ENCODE assay signal across 8 cellular contexts in the genomic region with DNA sequence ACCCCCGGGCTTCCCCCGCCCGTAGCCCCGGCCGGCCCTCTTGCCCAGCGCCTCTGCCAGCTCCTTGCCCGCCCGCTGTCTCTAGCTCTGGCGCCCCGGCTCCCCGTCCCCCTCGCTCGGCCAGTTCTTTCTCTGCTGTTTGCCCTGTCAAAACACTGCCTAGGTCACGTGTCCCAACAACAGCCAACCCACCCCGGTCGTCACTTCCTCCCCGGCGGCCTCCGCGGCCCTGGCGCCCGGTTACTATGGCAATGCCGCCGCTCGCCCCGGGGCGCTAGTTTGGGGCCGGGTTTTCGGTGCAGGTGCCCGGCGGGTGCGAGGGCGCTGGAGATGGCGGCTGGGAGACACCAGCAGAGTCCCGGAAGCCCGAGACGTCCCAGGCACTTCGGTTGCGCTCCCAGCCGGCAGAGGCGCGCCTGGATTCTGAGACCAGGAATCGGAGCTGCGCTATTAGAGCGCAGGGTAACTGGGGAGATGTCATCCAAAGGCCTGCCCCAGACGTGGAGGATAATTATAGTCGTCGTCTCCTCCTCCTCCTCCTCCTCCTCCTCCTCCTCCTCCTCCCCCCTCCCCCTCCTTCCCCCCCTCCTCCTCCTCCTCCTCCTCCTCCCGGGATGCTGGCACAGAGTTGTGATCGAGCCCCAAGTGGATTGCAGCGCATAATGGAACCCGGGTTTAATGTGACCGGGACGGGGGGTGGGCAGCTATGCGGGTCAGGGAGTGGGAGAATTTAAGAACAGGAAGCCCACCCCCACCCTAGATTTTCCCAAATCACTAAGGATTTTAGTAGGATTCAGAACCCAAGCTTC. TPM values are rescaled to one million over a fixed set of nuclear protein-coding genes. Genes with fewer than 3 reads are reported as not detected.
DNase-seq lines count a peak whose midpoint lies in the region; ATAC-seq and TF ChIP-seq lines count a peak whose summit lies in the region.

A gene with protein sequence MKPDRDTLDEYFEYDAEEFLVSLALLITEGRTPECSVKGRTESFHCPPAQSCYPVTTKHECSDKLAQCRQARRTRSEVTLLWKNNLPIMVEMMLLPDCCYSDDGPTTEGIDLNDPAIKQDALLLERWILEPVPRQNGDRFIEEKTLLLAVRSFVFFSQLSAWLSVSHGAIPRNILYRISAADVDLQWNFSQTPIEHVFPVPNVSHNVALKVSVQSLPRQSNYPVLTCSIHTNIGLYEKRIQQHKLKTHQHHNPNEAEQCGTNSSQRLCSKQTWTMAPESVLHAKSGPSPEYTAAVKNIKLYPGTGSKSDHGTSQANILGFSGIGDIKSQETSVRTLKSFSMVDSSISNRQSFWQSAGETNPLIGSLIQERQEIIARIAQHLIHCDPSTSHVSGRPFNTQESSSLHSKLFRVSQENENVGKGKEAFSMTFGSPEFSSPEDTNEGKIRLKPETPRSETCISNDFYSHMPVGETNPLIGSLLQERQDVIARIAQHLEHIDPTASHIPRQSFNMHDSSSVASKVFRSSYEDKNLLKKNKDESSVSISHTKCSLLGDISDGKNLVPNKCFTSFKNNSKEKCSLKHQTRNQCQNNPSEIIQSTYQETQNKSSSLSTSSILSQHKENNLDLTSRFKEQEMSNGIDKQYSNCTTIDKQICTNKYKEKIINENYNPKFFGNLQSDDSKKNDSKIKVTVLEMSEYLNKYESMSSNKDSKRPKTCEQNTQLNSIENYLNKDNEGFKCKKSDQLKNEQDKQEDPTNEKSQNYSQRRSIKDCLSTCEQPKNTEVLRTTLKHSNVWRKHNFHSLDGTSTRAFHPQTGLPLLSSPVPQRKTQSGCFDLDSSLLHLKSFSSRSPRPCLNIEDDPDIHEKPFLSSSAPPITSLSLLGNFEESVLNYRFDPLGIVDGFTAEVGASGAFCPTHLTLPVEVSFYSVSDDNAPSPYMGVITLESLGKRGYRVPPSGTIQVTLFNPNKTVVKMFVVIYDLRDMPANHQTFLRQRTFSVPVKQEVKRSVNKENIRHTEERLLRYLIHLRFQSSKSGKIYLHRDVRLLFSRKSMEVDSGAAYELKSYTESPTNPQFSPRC (minus strand): TSS at position 157 of the 809 bp plus-strand sequence. CDS start 1,367 bp downstream, outside the sequence.

- no peaks in the 10 kb centered on the region for H3K9me3 ChIP-seq in iPS DF 6.9 (ENCODE audit: control insufficient read depth, insufficient read depth, low read length)
- H3K9me3 ChIP-seq in gastrocnemius medialis, result no peaks in the 10 kb centered on the region

- in situ Hi-C loops in gastrocnemius medialis (cut with MboI; ENCODE audit: low sequenced_read_pairs in 4 of 4), result loop anchor here in 1 of 4 donors (5.0 kb wide), 1 partner anchor 53 kb away; no protein-coding TSS in a partner anchor

- H3K27me3 Mint-ChIP-seq in brain, result peaks cover 12% of the 10 kb centered on the region

- H3K27ac Mint-ChIP-seq in brain, result peak within 1 kb of the TSS; percentile 98 to 100 (median 99)

- TF ChIP-seq POLR2A in gastrocnemius medialis (IDR thresholded peaks at IDR 0.05), result peak; percentile 84 to 94

- DNase-seq in SIG-M5 treated with dmso at 0.1 percent for 504 hours (lab: John Stamatoyannopoulos, UW; ENCODE audit: unreplicated experiment), result peak; percentile 92
- DNase-seq in SIG-M5 (lab: John Stamatoyannopoulos, UW), result no peak
- DNase-seq in NCI-H2107 (lab: John Stamatoyannopoulos, UW), result peak; percentile 52
- peak; percentile 82 for DNase-seq in UCSD-AML1 (lab: John Stamatoyannopoulos, UW; ENCODE audit: unreplicated experiment)
- peak; percentile 76 for DNase-seq in iPS DF 6.9 (ENCODE audit: low read depth, low spot score)
- DNase-seq in gastrocnemius medialis, result peak; percentile 94 to 95

- peak within 1 kb of the TSS; percentile 95 to 100 (median 98) for H3K4me3 Mint-ChIP-seq in brain

- peaks cover 0 to 3% (median 0%) of the 10 kb centered on the region in 5 experiments for H3K9me3 Mint-ChIP-seq in brain

- no peaks in the 10 kb centered on the region for H3K4me1 ChIP-seq in iPS DF 6.9 (ENCODE audit: control insufficient read depth, insufficient read depth, low read length)
- peaks cover 26 to 41% of the 10 kb centered on the region in 2 donors for H3K4me1 ChIP-seq in gastrocnemius medialis

- H3K36me3 Mint-ChIP-seq in brain, result peaks cover 17% of the 10 kb centered on the region

- peak in 1 of 2 experiments; percentile 33 for TF ChIP-seq CTCF in brain (conservative IDR thresholded peaks at IDR 0.05)
- peak in 4 of 5 experiments; percentile 10 to 20 (median 14) for TF ChIP-seq CTCF in gastrocnemius medialis (IDR thresholded peaks at IDR 0.05 in 4 of 5, conservative IDR thresholded peaks at IDR 0.05 in 1 of 5)

- no CpG with 5 or more reads among the region's 55 CpGs for WGBS in iPS DF 6.9 (ENCODE audit: insufficient coverage, insufficient read length)

- no peak within 1 kb of the TSS for H3K27ac ChIP-seq in iPS DF 6.9 (ENCODE audit: low read length)
- H3K27ac ChIP-seq in gastrocnemius medialis, result peak within 1 kb of the TSS; percentile 98 to 100 (median 99)

- peaks cover 47% of the 10 kb centered on the region for H3K4me1 Mint-ChIP-seq in brain

- H3K27me3 ChIP-seq in iPS DF 6.9 (ENCODE audit: control insufficient read depth, insufficient read depth, low read length) (no peaks in the 10 kb centered on the region), gastrocnemius medialis (no peaks in the 10 kb centered on the region)

- peak; percentile 77 for ATAC-seq in HG03045 (IDR thresholded peaks at IDR 0.05; ENCODE audit: unreplicated experiment)
- peak; percentile 77 to 85 for ATAC-seq in gastrocnemius medialis

- H3K4me3 ChIP-seq in iPS DF 6.9 (ENCODE audit: low read length) (peak within 1 kb of the TSS; percentile 90), gastrocnemius medialis (peak within 1 kb of the TSS; percentile 92 to 98 (median 95))

- intact Hi-C loops in gastrocnemius medialis (cut with DNase I; ENCODE audit: low total_unique reads), result loop anchor here (1.0 to 10.0 kb wide), 6 partner anchors 27 to 342 kb away; a partner anchor contains a TSS

- H3K36me3 ChIP-seq in iPS DF 6.9 (ENCODE audit: control insufficient read depth, insufficient read depth, low read length) (no peaks in the 10 kb centered on the region), gastrocnemius medialis (peaks cover 5 to 36% of the 10 kb centered on the region in 2 donors)

RNA-seq across cellular contexts. Expression of the gene that starts here (rescaled TPM):
- polyA plus RNA-seq in brain (ENCODE audit: insufficient read depth, low read depth, low replicate concordance), result 5.6 TPM
- 100 to 1,000 TPM in 3 of 4 donors, 10 to 100 TPM in 1; 61.9 to 491 (median 137) TPM for total RNA-seq in gastrocnemius medialis
